In genomic region chr22:44988671-44989070, GRCh38 we compare ENCODE assay signal across 4 cellular contexts.
TF ChIP-seq lines count a peak whose summit lies in the region.

No MANE protein-coding gene starts in this region.

TF ChIP-seq in Ishikawa, 13 proteins besides CTCF, POLR2A, EP300 and RAD21 (continued from another document):
- TF ChIP-seq TAF1 (IDR thresholded peaks at IDR 0.05; ENCODE audit: low read depth) (no peak), REST (IDR thresholded peaks at IDR 0.05; ENCODE audit: low read depth) (no peak), CREB1 (IDR thresholded peaks at IDR 0.05; ENCODE audit: low read depth) (no peak)
TF ChIP-seq in Ishikawa: peak in this region for 0.

TF ChIP-seq in K562, 482 proteins besides CTCF, POLR2A, EP300 and RAD21:
- TF ChIP-seq ETS1 (conservative IDR thresholded peaks at IDR 0.05; ENCODE audit: control insufficient read depth, low read depth, low read length) (no peak), STAT5B (CRISPR knock-in tag; IDR thresholded peaks at IDR 0.05) (no peak), BCOR (IDR thresholded peaks at IDR 0.05) (no peak), MCM5 (IDR thresholded peaks at IDR 0.05; ENCODE audit: low read depth) (no peak), ZNF695 (CRISPR knock-in tag; IDR thresholded peaks at IDR 0.05) (no peak), BACH1 (tag; IDR thresholded peaks at IDR 0.05) (no peak), ZNF124 (CRISPR knock-in tag; IDR thresholded peaks at IDR 0.05) (no peak), MAFG (tag; conservative IDR thresholded peaks at IDR 0.05) (no peak), SMARCE1 (IDR thresholded peaks at IDR 0.05) (no peak), MYBL2 (IDR thresholded peaks at IDR 0.05; ENCODE audit: low read depth) (no peak), MYBL2 (CRISPR knock-in tag; IDR thresholded peaks at IDR 0.05; ENCODE audit: borderline replicate concordance) (no peak), ZKSCAN8 (CRISPR knock-in tag; IDR thresholded peaks at IDR 0.05) (no peak)

TF ChIP-seq in GM12891, 5 proteins besides CTCF, POLR2A, EP300 and RAD21 (continued from another document):
- TF ChIP-seq SPI1 (IDR thresholded peaks at IDR 0.05; ENCODE audit: low read depth, low read length), result no peak
- no peak for TF ChIP-seq POLR2AphosphoS5 (IDR thresholded peaks at IDR 0.05; ENCODE audit: low read depth, low read length)
- TF ChIP-seq PAX5 (IDR thresholded peaks at IDR 0.05; ENCODE audit: insufficient read depth, low read length, severe bottlenecking), result no peak
- TF ChIP-seq POU2F2 (IDR thresholded peaks at IDR 0.05; ENCODE audit: low read depth, low read length), result no peak

TF ChIP-seq in HEK293T, 16 proteins besides CTCF, POLR2A, EP300 and RAD21 (continued from another document):
- TF ChIP-seq LEF1 (IDR thresholded peaks at IDR 0.05; ENCODE audit: borderline replicate concordance) (no peak), FOXK2 (IDR thresholded peaks at IDR 0.05) (no peak), ELF4 (IDR thresholded peaks at IDR 0.05) (no peak), HDGF (IDR thresholded peaks at IDR 0.05; ENCODE audit: borderline replicate concordance) (no peak), FOXM1 (IDR thresholded peaks at IDR 0.05; ENCODE audit: borderline replicate concordance) (no peak), SUZ12 (IDR thresholded peaks at IDR 0.05) (no peak), PKNOX1 (IDR thresholded peaks at IDR 0.05) (no peak)
